In the genomic region with DNA sequence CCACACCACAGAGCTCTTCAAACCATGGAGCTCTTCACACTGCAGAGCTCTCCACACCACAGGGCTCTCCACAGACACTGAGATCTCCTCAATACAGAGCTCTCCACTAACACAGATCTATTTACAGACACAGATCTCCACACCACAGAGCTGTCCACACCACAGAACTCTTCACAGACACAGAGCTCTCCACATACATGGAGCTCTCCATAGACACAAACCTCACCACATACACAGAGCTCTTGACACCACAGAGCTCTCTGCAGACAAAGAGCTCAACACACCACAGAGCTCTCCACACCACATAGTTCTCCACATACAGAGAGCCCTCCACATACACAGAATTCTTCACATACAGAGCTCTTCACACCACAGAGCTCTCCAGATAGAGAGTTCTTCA, we compare ENCODE assay signal across 14 cellular contexts.
"Had no signal": no experiment of that assay in that cellular context is flagged by ENCODE, and none has a peak within 500 bp of the region (broad histone marks: within the 10 kb centered on the region; RNA-seq: fewer than 3 reads in every experiment).

No MANE protein-coding gene starts in this region.

- H3K9me3 ChIP-seq: suprapubic skin, upper lobe of left lung had no signal

- H3K4me3 Mint-ChIP-seq: mesothelial cell of epicardium, naive B cell had no signal

- ATAC-seq: sciatic nerve had no signal

- DNase-seq: activated CD4-positive, alpha-beta T cell treated with anti-CD3 and anti-CD28 coated beads, Interleukin-2, amount 50 U/mL, for 1 hour; activated CD4-positive, CD25-positive, alpha-beta regulatory T cell; activated naive CD4-positive, alpha-beta T cell treated with Interleukin-2 at 50 U/mL for 16 hours; caudate nucleus; effector memory CD4-positive, alpha-beta T cell; hippocampal formation; kidney glomerular epithelial cell; naive B cell; stimulated activated CD4-positive, alpha-beta T cell treated with anti-CD3 and anti-CD28 coated beads, Interleukin-2, amount 100 ng/mL, for 24 hours; stimulated activated naive CD4-positive, alpha-beta T cell treated with Interleukin-2 at 50 U/mL for 16 hours; upper lobe of left lung had no signal

- H3K9me3 Mint-ChIP-seq: mesothelial cell of epicardium, naive B cell had no signal

- H3K36me3 Mint-ChIP-seq: mesothelial cell of epicardium, naive B cell had no signal

- H3K27ac Mint-ChIP-seq: mesothelial cell of epicardium had no signal
